In the genomic region with DNA sequence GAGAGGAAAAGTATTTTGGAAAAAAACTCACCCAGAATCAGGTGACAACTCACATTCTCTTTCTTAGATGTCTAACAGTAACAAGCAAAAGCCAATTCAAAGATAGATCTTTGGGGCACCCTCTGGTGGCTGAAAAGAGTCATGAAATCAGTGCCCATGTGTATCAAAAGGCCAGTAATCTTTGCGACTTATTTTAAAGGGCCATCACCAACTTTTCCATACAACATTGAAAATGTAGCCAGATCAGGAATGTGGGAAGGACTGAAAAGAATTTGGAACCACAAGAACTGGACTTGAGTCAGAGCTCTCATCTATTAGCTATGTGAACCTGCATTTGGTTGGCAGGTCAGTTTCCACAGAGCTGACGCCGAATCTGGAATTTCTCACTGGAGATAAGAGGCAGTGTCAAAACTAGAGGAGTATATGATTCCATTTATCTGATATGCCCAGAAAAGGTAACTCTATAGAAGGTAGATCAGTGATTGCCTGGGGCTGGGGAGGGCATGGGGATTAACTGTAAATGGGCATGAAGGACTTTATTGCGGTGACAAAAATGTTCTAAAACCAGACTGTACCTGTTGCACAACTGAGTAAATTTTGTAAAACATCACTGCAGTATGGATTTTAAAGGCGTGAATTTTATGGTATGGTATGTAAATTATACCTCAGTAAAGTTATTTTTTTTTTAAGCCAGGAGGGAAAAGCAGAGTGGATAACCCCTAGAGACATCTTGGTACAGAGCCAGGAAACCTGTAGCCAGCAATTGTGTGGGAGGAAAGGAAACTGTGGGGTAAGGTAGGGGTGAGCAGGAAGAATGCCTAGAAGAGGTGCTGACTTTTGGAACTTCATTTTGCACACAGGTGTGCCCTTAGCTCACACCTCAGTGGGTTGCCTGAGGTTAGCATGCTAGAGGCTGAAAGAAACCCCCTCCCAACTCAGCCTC, we compare ENCODE assay signal across 8 cellular contexts.
DNase-seq lines count a peak whose midpoint lies in the region; ATAC-seq and TF ChIP-seq lines count a peak whose summit lies in the region.

No MANE protein-coding gene starts in this region.

- H3K27ac Mint-ChIP-seq in activated CD4-positive, alpha-beta T cell treated with anti-CD3 and anti-CD28 coated beads for 36 hours: peak overlapping the region; percentile 10

- no peaks in the 10 kb centered on the region for H3K27me3 ChIP-seq in lung (ENCODE audit: control insufficient read depth, insufficient read depth)

- no peaks in the 10 kb centered on the region for H3K9me3 ChIP-seq in lung (ENCODE audit: control insufficient read depth in 2 of 2, insufficient read depth in 1 of 2, low read length in 1 of 2)

- no peaks in the 10 kb centered on the region for H3K36me3 Mint-ChIP-seq in activated CD4-positive, alpha-beta T cell treated with anti-CD3 and anti-CD28 coated beads for 36 hours (ENCODE audit: low read depth)

- no peaks in the 10 kb centered on the region for H3K9me3 Mint-ChIP-seq in activated CD4-positive, alpha-beta T cell treated with anti-CD3 and anti-CD28 coated beads for 36 hours (ENCODE audit: low read depth)

- CTCF ChIA-PET in activated CD4-positive, alpha-beta T cell treated with anti-CD3 and anti-CD28 coated beads for 36 hours (lab: Charles Lee): interaction anchor here (0.6 to 3.7 kb wide), 18 partner anchors 8 to 286 kb away, joined by 3 to 15 read pairs (median 3); a partner anchor contains a TSS

- ATAC-seq in GM18870 (IDR thresholded peaks at IDR 0.05; ENCODE audit: unreplicated experiment) (peak; percentile 89), HG03354 (IDR thresholded peaks at IDR 0.05; ENCODE audit: poor library complexity, severe bottlenecking, unreplicated experiment) (peak; percentile 90), lung (ENCODE audit: insufficient read depth, low FRiP score) (peak; percentile 87)
- ATAC-seq in activated CD4-positive, alpha-beta T cell treated with anti-CD3 and anti-CD28 coated beads for 36 hours: peak; percentile 92

- 61 to 62% methylated on average over 5 of the region's 5 CpGs for WGBS in lung, 2 donors

- H3K4me3 ChIP-seq in lung: no peak overlapping the region

- DNase-seq in AML-193 (lab: John Stamatoyannopoulos, UW) (peak; percentile 76 to 88), NCI-H524 (lab: John Stamatoyannopoulos, UW) (peak; percentile 37 to 82), dedifferentiated amniotic fluid mesenchymal stem cell (ENCODE audit: extremely low spot score) (peak; percentile 83), lung (ENCODE audit: low spot score) (peak; percentile 62)
- DNase-seq in activated CD4-positive, alpha-beta T cell treated with anti-CD3 and anti-CD28 coated beads for 36 hours: peak; percentile 78
- peak; percentile 73 for DNase-seq in stimulated activated CD8-positive, alpha-beta memory T cell treated with anti-CD3 and anti-CD28 coated beads, Interleukin-4, amount 100 ng/mL, for 48 hours

- no peak overlapping the region for H3K27ac ChIP-seq in lung (ENCODE audit: low read depth in 1 of 2, low read length in 1 of 2)

- POLR2A ChIA-PET in activated CD4-positive, alpha-beta T cell treated with anti-CD3 and anti-CD28 coated beads for 36 hours (lab: Charles Lee): no interaction called here

- intact Hi-C loops in activated CD4-positive, alpha-beta T cell treated with anti-CD3 and anti-CD28 coated beads for 36 hours (cut with DNase I, micrococcal nuclease): loop anchor here (1.0 to 5.0 kb wide), 10 partner anchors 23 to 495 kb away; a partner anchor contains a TSS

- peak; percentile 63 for TF ChIP-seq CTCF in lung (IDR thresholded peaks at IDR 0.05; ENCODE audit: control extremely low read depth, extremely low read depth)

- H3K4me1 Mint-ChIP-seq in activated CD4-positive, alpha-beta T cell treated with anti-CD3 and anti-CD28 coated beads for 36 hours: peaks cover 22% of the 10 kb centered on the region

- no peak overlapping the region for H3K4me3 Mint-ChIP-seq in activated CD4-positive, alpha-beta T cell treated with anti-CD3 and anti-CD28 coated beads for 36 hours

- no peaks in the 10 kb centered on the region for H3K27me3 Mint-ChIP-seq in activated CD4-positive, alpha-beta T cell treated with anti-CD3 and anti-CD28 coated beads for 36 hours

- no peaks in the 10 kb centered on the region for H3K36me3 ChIP-seq in lung (ENCODE audit: control insufficient read depth in 2 of 2, insufficient read depth in 2 of 2, low read length in 2 of 2)

- no peaks in the 10 kb centered on the region for H3K4me1 ChIP-seq in lung (ENCODE audit: control insufficient read depth in 2 of 2, insufficient read depth in 2 of 2, low read length in 2 of 2)
